Comparison of ENCODE assay signal across 8 cellular contexts in the genomic region with DNA sequence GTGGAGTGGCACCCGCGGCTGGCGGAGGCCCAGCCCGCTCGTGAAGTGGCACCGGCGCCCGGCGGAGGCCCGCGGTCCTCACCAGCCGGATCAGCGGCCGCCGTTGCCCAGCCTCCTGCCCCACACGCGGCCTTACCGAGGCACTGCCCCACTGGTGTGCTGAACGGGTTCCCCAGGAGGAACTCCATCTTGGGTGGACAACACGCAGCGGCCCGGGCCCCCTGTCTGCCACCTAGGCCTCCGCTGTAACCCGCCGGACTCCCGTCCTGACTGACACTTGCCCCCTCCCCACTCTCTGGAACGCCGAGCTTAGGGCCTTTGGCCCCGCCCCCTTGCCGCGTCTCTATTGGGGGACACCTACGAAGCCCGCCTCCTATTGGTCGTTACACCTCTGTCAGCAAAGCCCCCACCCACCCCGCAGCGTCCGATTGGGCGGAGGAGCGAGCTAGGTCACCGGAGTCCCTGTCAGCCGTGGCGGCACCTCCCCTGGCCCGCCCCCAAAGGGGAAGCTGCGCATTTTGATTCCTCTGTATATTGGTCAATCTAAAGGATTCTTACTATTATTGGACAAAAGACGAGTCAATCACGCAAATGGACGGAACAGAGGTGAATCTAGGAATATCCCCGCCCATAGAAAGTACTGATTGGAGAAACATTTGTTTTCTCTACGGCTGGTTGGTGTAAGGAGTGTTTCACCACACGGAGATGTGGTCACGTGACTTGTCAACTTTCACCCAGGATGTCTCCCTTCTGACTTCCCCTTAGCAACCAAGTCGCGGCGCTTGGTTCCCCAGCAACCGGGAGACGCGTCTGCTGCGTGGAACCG. TPM values are rescaled to one million over a fixed set of nuclear protein-coding genes. Genes with fewer than 3 reads are reported as not detected.
A peak's percentile ranks its signal among the peaks of the same experiment; 100 is the strongest.
DNase-seq lines count a peak whose midpoint lies in the region; ATAC-seq and TF ChIP-seq lines count a peak whose summit lies in the region.

A gene with protein sequence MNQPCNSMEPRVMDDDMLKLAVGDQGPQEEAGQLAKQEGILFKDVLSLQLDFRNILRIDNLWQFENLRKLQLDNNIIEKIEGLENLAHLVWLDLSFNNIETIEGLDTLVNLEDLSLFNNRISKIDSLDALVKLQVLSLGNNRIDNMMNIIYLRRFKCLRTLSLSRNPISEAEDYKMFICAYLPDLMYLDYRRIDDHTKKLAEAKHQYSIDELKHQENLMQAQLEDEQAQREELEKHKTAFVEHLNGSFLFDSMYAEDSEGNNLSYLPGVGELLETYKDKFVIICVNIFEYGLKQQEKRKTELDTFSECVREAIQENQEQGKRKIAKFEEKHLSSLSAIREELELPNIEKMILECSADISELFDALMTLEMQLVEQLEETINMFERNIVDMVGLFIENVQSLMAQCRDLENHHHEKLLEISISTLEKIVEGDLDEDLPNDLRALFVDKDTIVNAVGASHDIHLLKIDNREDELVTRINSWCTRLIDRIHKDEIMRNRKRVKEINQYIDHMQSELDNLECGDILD (plus strand): TSS at position 737 of the 826 bp plus-strand sequence. CDS start 4,737 bp downstream, outside the sequence.
A gene (minus strand): TSS at position 275 of the 826 bp plus-strand sequence. CDS start 87 bp downstream, at position 188.

- ATAC-seq in GM21737 (IDR thresholded peaks at IDR 0.05; ENCODE audit: unreplicated experiment) (peak; percentile 93), esophagus mucosa (peak; percentile 98)

- H3K9me3 ChIP-seq in mucosa of stomach (ENCODE audit: control insufficient read depth, low read length) = no peaks in the 10 kb centered on the region

- no peaks in the 10 kb centered on the region for H3K36me3 ChIP-seq in mucosa of stomach (ENCODE audit: control insufficient read depth, insufficient read depth, low read length)

- peaks cover 17% of the 10 kb centered on the region for H3K4me1 ChIP-seq in mucosa of stomach (ENCODE audit: control insufficient read depth, insufficient read depth, low read length)

- no peaks in the 10 kb centered on the region for H3K27me3 ChIP-seq in mucosa of stomach (ENCODE audit: control insufficient read depth, insufficient read depth, low read length)

- DNase-seq in DMS79 (lab: John Stamatoyannopoulos, UW) = peak; percentile 95
- peak; percentile 99 for DNase-seq in KG1 (lab: John Stamatoyannopoulos, UW)
- DNase-seq in activated T-cell treated with anti-CD3 and anti-CD28 coated beads, Interleukin-2, amount 50 U/mL, for 48 hours = peak; percentile 99 to 100
- DNase-seq in stimulated activated CD8-positive, alpha-beta memory T cell treated with anti-CD3 and anti-CD28 coated beads, Interleukin-4, amount 100 ng/mL, for 48 hours = peak; percentile 100

- peak within 1 kb of the TSS; percentile 86 for H3K9ac ChIP-seq in mucosa of stomach (ENCODE audit: low read length)

- H3K4me3 ChIP-seq in mucosa of stomach (ENCODE audit: low read length) = peak within 1 kb of the TSS; percentile 68

TF ChIP-seq in PFSK-1, 5 proteins besides CTCF, POLR2A, EP300 and RAD21:
- TF ChIP-seq POLR2AphosphoS5 (IDR thresholded peaks at IDR 0.05; ENCODE audit: low read depth, low read length) (peak; percentile 59), SIN3A (IDR thresholded peaks at IDR 0.05; ENCODE audit: borderline replicate concordance, insufficient read depth, low read length) (peak; percentile 99), FOXP2 (optimal IDR thresholded peaks at IDR 0.05; ENCODE audit: borderline replicate concordance, extremely low read depth, extremely low read length, insufficient read depth) (no peak)

RNA-seq across cellular contexts. Expression of the first gene that starts in this region (rescaled TPM):
- polyA plus RNA-seq in PFSK-1 (2012; ENCODE audit: insufficient read length, low read depth) = 3.6 TPM
- 0.56 TPM for total RNA-seq in esophagus mucosa

RNA-seq across cellular contexts. Expression of the second gene that starts in this region (rescaled TPM):
- polyA plus RNA-seq in PFSK-1 (2012; ENCODE audit: insufficient read length, low read depth) = 14.1 TPM
- total RNA-seq in esophagus mucosa = 78.3 TPM

Comparison
In these comparisons a context has a peak if more than half of its experiments do, and no peak if none do; other contexts are left out.
1. Peak in every context shown above with its lines: DNase-seq, ATAC-seq and H3K4me3 ChIP-seq.